ENCODE assay signal across 14 cellular contexts in genomic region chr17:694239-694638, GRCh38. TPM values are rescaled to one million over a fixed set of nuclear protein-coding genes. Genes with fewer than 3 reads are reported as not detected.
DNase-seq lines count a peak whose midpoint lies in the region; ATAC-seq, FAIRE-seq and TF ChIP-seq lines count a peak whose summit lies in the region.
"Had no signal": no experiment of that assay in that cellular context is flagged by ENCODE, and none has a peak within 500 bp of the region (broad histone marks: within the 10 kb centered on the region; RNA-seq: fewer than 3 reads in every experiment).

No MANE protein-coding gene starts in this region.

- H3K36me3 Mint-ChIP-seq in mesothelial cell of epicardium: peaks cover 16% of the 10 kb centered on the region
- H3K36me3 Mint-ChIP-seq in endodermal cell (ENCODE audit: low read depth): peaks cover 46% of the 10 kb centered on the region

- H3K4me3 ChIP-seq in testis (no peak overlapping the region), endodermal cell (ENCODE audit: low read length) (no peak overlapping the region)
- H3K4me3 ChIP-seq: heart left ventricle, neural progenitor cell had no signal

- FAIRE-seq in endometrium (lab: Jason Lieb, UNC): peak; percentile 92
- FAIRE-seq: GM18507 had no signal

- no peaks in the 10 kb centered on the region for H3K36me3 ChIP-seq in testis (ENCODE audit: low read depth, missing control alignments)
- H3K36me3 ChIP-seq in endodermal cell (ENCODE audit: control insufficient read depth, insufficient read depth, low read length): peaks cover 72% of the 10 kb centered on the region
- H3K36me3 ChIP-seq: neural progenitor cell had no signal

- H3K4me1 ChIP-seq in testis (peaks cover 6% of the 10 kb centered on the region), endodermal cell (ENCODE audit: control insufficient read depth, insufficient read depth, low read length) (no peaks in the 10 kb centered on the region)
- H3K4me1 ChIP-seq: neural progenitor cell had no signal

- H3K4me3 Mint-ChIP-seq in mesothelial cell of epicardium (peak overlapping the region; percentile 39), endodermal cell (no peak overlapping the region)
- H3K4me3 Mint-ChIP-seq: neural progenitor cell had no signal

- H3K27me3 ChIP-seq in testis: no peaks in the 10 kb centered on the region
- H3K27me3 ChIP-seq in endodermal cell (ENCODE audit: control insufficient read depth, insufficient read depth, low read length, poor library complexity, severe bottlenecking): no peaks in the 10 kb centered on the region
- H3K27me3 ChIP-seq: heart left ventricle, neural progenitor cell had no signal

- H3K4me1 Mint-ChIP-seq in mesothelial cell of epicardium: peaks cover 55% of the 10 kb centered on the region
- no peaks in the 10 kb centered on the region for H3K4me1 Mint-ChIP-seq in endodermal cell

- H3K9me3 ChIP-seq in testis (no peaks in the 10 kb centered on the region), endodermal cell (ENCODE audit: control insufficient read depth, low read length) (no peaks in the 10 kb centered on the region)
- H3K9me3 ChIP-seq: heart left ventricle had no signal

- TF ChIP-seq CTCF in AG09319 (IDR thresholded peaks at IDR 0.05; ENCODE audit: low read depth, low read length) (no peak), mesothelial cell of epicardium (IDR thresholded peaks at IDR 0.05; ENCODE audit: unreplicated experiment) (no peak), testis (IDR thresholded peaks at IDR 0.05) (no peak), endodermal cell (conservative IDR thresholded peaks at IDR 0.05) (no peak)

- ATAC-seq in GM19455 (IDR thresholded peaks at IDR 0.05; ENCODE audit: unreplicated experiment): no peak
- ATAC-seq: heart left ventricle, Right ventricle myocardium inferior had no signal

- WGBS in testis, 2 donors: 83 to 85% methylated on average over 9 of the region's 9 CpGs
- WGBS in endodermal cell (ENCODE audit: insufficient coverage in 1 of 2, insufficient read length in 1 of 2), 2 experiments: 84 to 92% methylated on average over 9 of the region's 9 CpGs

- H3K27me3 Mint-ChIP-seq in mesothelial cell of epicardium (ENCODE audit: low read depth) (no peaks in the 10 kb centered on the region), endodermal cell (ENCODE audit: insufficient read depth) (no peaks in the 10 kb centered on the region)

- intact Hi-C loops in testis (cut with DNase I; ENCODE audit: low total_unique reads): no loop called here

- H3K27ac ChIP-seq in testis (no peak overlapping the region), endodermal cell (ENCODE audit: low read depth, low read length) (no peak overlapping the region)
- H3K27ac ChIP-seq: heart left ventricle, neural progenitor cell had no signal

- H3K27ac Mint-ChIP-seq in mesothelial cell of epicardium (peak overlapping the region; percentile 93), endodermal cell (no peak overlapping the region)
- H3K27ac Mint-ChIP-seq: neural progenitor cell had no signal

- DNase-seq in AG09319 (ENCODE audit: extremely low read depth, low read depth): peak; percentile 89
- DNase-seq in NCI-H460 (ENCODE audit: extremely low read depth, low read depth): peak; percentile 90
- no peak for DNase-seq in mesothelial cell of epicardium (ENCODE audit: low spot score in 2 of 2, unreplicated experiment in 2 of 2)
- DNase-seq in testis: no peak
- no peak for DNase-seq in endodermal cell
- no peak for DNase-seq in NCI-H2029 treated with DMSO at 0.1 percent for 48 hours (lab: John Stamatoyannopoulos, UW)
- DNase-seq: activated CD4-positive, alpha-beta T cell treated with anti-CD3 and anti-CD28 coated beads, Interleukin-2, amount 50 U/mL, for 4 hours; heart left ventricle; NCI-H1694 had no signal

- no peaks in the 10 kb centered on the region for H3K9me3 Mint-ChIP-seq in mesothelial cell of epicardium
- no peaks in the 10 kb centered on the region for H3K9me3 Mint-ChIP-seq in endodermal cell
- H3K9me3 Mint-ChIP-seq: neural progenitor cell had no signal

- TF ChIP-seq POLR2A in testis (IDR thresholded peaks at IDR 0.05): no peak

- no peak overlapping the region for H3K9ac ChIP-seq in endodermal cell (ENCODE audit: extremely low read depth, low read length, poor library complexity, severe bottlenecking)
- H3K9ac ChIP-seq: neural progenitor cell had no signal

RNA-seq across cellular contexts. Expression of gene VPS53, which starts 20.4 kb away (rescaled TPM):
- total RNA-seq in NCI-H460 (2014; rRNA removed; shearing (Covaris generic)): 15.0 and 15.3 TPM in 2 replicates
- polyA plus RNA-seq in NCI-H460 (2014; cell fraction: nucleus; rRNA removed): 6.0 and 27.0 TPM in 2 replicates
- total RNA-seq in mesothelial cell of epicardium (73.7 to 79.7 TPM (median 76.2 TPM) in 3 replicates), testis (10 to 100 TPM; 64.3 to 78.0 TPM), endodermal cell (10 to 100 TPM; 59.8 to 63.2 TPM)
- polyA plus RNA-seq in testis (ENCODE audit: insufficient read depth, low read depth, low replicate concordance): 60.4 TPM
- polyA plus RNA-seq in endodermal cell (2013, experiment 1 of 2): 38.0 TPM
- polyA plus RNA-seq in endodermal cell (2013, experiment 2 of 2): 39.8 TPM

RNA-seq across cellular contexts. Expression of gene TLCD3A, which starts 38.2 kb away (rescaled TPM):
- 17.0 and 21.4 TPM in 2 replicates for total RNA-seq in NCI-H460 (2014; rRNA removed; shearing (Covaris generic))
- polyA plus RNA-seq in NCI-H460 (2014; cell fraction: nucleus; rRNA removed): 21.6 and 22.9 TPM in 2 replicates
- total RNA-seq in mesothelial cell of epicardium: 25.3 to 28.3 TPM (median 27.7 TPM) in 3 replicates
- 10 to 100 TPM in 1 of 2 donors, 1 to 10 TPM in 1; 5.8 to 14.8 TPM for total RNA-seq in testis
- 20.9 TPM for polyA plus RNA-seq in testis (ENCODE audit: insufficient read depth, low read depth, low replicate concordance)
- total RNA-seq in endodermal cell: 10 to 100 TPM; 16.6 to 28.8 TPM
- polyA plus RNA-seq in endodermal cell (2013, experiment 1 of 2): 17.4 TPM
- polyA plus RNA-seq in endodermal cell (2013, experiment 2 of 2): 21.0 TPM

RNA-seq across cellular contexts. Expression of gene GEMIN4, which starts 57.8 kb away (rescaled TPM):
- 19.9 and 26.3 TPM in 2 replicates for total RNA-seq in NCI-H460 (2014; rRNA removed; shearing (Covaris generic))
- 18.3 and 24.7 TPM in 2 replicates for polyA plus RNA-seq in NCI-H460 (2014; cell fraction: nucleus; rRNA removed)
- total RNA-seq in mesothelial cell of epicardium (28.6 to 35.8 TPM (median 35.4 TPM) in 3 replicates), testis (10 to 100 TPM; 64.2 to 77.4 TPM), endodermal cell (10 to 100 TPM; 30.3 to 36.2 TPM)
- polyA plus RNA-seq in testis (ENCODE audit: insufficient read depth, low read depth, low replicate concordance): 149 TPM
- polyA plus RNA-seq in endodermal cell (2013, experiment 1 of 2): 27.3 TPM
- polyA plus RNA-seq in endodermal cell (2013, experiment 2 of 2): 24.4 TPM

Comparison
In these comparisons a context has a peak if more than half of its experiments do, and no peak if none do; other contexts are left out.
1. DNase-seq: peak in AG09319 (single experiment) and NCI-H460 (single experiment); none in mesothelial cell of epicardium (0 of 2), testis (single experiment), endodermal cell (single experiment) and NCI-H2029 treated with DMSO at 0.1 percent for 48 hours (single experiment).